8 cellular contexts compared by ENCODE assay signal in the genomic region with DNA sequence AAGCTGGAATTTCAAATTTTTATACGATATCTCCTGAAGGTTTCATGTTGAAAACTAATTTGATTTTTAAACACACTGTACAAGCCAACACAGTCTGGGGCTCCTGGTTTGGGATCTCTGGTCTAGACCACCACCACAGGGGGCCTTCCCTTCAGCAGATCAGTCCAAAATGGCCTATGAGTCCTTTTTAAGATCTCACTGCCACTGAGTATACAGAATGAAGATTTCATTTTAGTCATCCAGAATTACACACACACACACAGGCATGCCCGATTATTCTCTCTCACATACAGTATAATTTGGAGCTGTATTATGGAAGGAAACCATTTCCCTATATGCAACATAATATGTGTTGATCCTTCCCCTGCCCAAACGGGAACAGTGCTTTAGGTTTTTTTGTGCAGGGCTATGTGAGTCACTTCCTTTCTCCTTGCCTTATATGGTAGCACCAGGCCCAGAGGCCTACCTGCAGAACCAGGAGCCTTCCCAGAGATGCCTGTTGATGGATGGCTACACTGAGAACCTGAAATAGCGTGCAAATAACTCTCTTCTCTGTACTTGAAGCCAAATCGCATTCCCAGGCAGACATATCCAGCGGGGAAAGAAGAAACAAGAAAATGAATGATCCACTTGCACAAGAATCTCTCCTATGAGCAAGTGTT. TPM values are rescaled to one million over a fixed set of nuclear protein-coding genes. Genes with fewer than 3 reads are reported as not detected.
DNase-seq lines count a peak whose midpoint lies in the region; TF ChIP-seq lines count a peak whose summit lies in the region.

No MANE protein-coding gene starts in this region.

- H3K27ac Mint-ChIP-seq in nephron progenitor cell = no peak overlapping the region

- no peaks in the 10 kb centered on the region for H3K9me3 Mint-ChIP-seq in nephron progenitor cell

- H4K20me1 ChIP-seq in osteoblast (ENCODE audit: insufficient read depth, low read length) = no peaks in the 10 kb centered on the region

- H3K4me3 Mint-ChIP-seq in nephron progenitor cell = no peak overlapping the region

- H3K9ac ChIP-seq in adipocyte (ENCODE audit: low read length) = no peak overlapping the region

- H3K27me3 ChIP-seq in adipocyte (replicated peaks; ENCODE audit: control insufficient read depth, insufficient read depth, low read length) (no peaks in the 10 kb centered on the region), osteoblast (ENCODE audit: insufficient read depth, low read length) (no peaks in the 10 kb centered on the region)

- H3K36me3 Mint-ChIP-seq in nephron progenitor cell (ENCODE audit: low read depth) = no peaks in the 10 kb centered on the region

- H3K27ac ChIP-seq in osteoblast (ENCODE audit: low read depth, low read length) = no peak overlapping the region

- H3K4me1 ChIP-seq in adipocyte (ENCODE audit: control insufficient read depth, insufficient read depth, low read length) (no peaks in the 10 kb centered on the region), osteoblast (ENCODE audit: insufficient read depth, low read length) (peaks cover 12% of the 10 kb centered on the region)

- no peak overlapping the region for H3K4me3 ChIP-seq in adipocyte (ENCODE audit: low read length)
- H3K4me3 ChIP-seq in osteoblast (ENCODE audit: insufficient read depth, low read length) = no peak overlapping the region

- DNase-seq in NCI-H2196 (lab: John Stamatoyannopoulos, UW; ENCODE audit: unreplicated experiment) = peak; percentile 13
- DNase-seq in NCI-H2196 treated with DMSO at 0.1 percent for 48 hours (lab: John Stamatoyannopoulos, UW; ENCODE audit: unreplicated experiment) = no peak
- DNase-seq in NCI-H2107 (lab: John Stamatoyannopoulos, UW) = peak; percentile 29
- peak; percentile 11 for DNase-seq in adipocyte (ENCODE audit: low read depth)
- DNase-seq in osteoblast (ENCODE audit: insufficient read length, low spot score, missing footprints) = peak; percentile 19
- no peak for DNase-seq in NCI-H446 (lab: John Stamatoyannopoulos, UW)
- DNase-seq in nephron progenitor cell = no peak
- no peak for DNase-seq in foreskin melanocyte

- H3K4me1 Mint-ChIP-seq in nephron progenitor cell = peaks cover 46% of the 10 kb centered on the region

- H3K27me3 Mint-ChIP-seq in nephron progenitor cell (ENCODE audit: low read depth, poor library complexity) = peaks cover 3% of the 10 kb centered on the region

- peak overlapping the region; percentile 62 for H2AFZ ChIP-seq in osteoblast (ENCODE audit: low read length)

- H3K9me3 ChIP-seq in adipocyte (ENCODE audit: control insufficient read depth, low read length) = no peaks in the 10 kb centered on the region
- no peaks in the 10 kb centered on the region for H3K9me3 ChIP-seq in osteoblast (ENCODE audit: low read depth, low read length)

- no peaks in the 10 kb centered on the region for H3K36me3 ChIP-seq in adipocyte (ENCODE audit: control insufficient read depth, insufficient read depth, low read length, severe bottlenecking)
- no peaks in the 10 kb centered on the region for H3K36me3 ChIP-seq in osteoblast (ENCODE audit: insufficient read depth, low read length)

- no peak overlapping the region for H3K4me2 ChIP-seq in osteoblast (ENCODE audit: insufficient read depth, low read length)

- H3K79me2 ChIP-seq in osteoblast (ENCODE audit: insufficient read depth, low read length) = no peaks in the 10 kb centered on the region

- TF ChIP-seq CTCF in osteoblast (IDR thresholded peaks at IDR 0.05; ENCODE audit: extremely low read depth, low read depth, low read length) (no peak), nephron progenitor cell (IDR thresholded peaks at IDR 0.05) (no peak)

RNA-seq across cellular contexts. Expression of a gene that starts 28.1 kb away (rescaled TPM):
- 110 and 127 TPM in 2 replicates for total RNA-seq in osteoblast

Comparison
In these comparisons a context has a peak if more than half of its experiments do, and no peak if none do; other contexts are left out.
1. DNase-seq: peak in NCI-H2196 (single experiment), NCI-H2107 (single experiment), adipocyte (single experiment) and osteoblast (single experiment); none in NCI-H2196 treated with DMSO at 0.1 percent for 48 hours (single experiment), NCI-H446 (0 of 2), nephron progenitor cell (single experiment) and foreskin melanocyte (single experiment).